In the genomic region with DNA sequence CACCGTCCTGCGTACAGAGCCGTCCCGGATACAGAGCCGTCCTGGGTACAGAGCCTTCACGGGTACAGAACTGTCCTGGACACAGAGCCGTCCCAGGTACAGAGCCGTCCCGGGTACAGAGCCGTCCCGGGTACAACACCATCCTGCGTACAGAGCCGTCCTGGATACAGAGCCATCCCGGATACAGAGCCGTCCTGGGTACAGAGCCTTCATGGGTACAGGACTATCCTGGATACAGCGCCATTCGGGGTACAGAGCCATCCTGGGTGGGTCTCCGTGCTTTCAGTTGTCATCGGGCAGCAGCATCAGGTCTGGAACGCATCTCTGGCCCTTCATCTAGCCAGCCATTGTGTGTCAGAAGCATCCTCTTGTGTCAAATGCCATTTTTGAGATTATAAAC, we compare ENCODE assay signal across 25 cellular contexts.
"Had no signal": no experiment of that assay in that cellular context is flagged by ENCODE, and none has a peak within 500 bp of the region (broad histone marks: within the 10 kb centered on the region; RNA-seq: fewer than 3 reads in every experiment).

No MANE protein-coding gene starts in this region.

- H3K27me3 ChIP-seq: right lobe of liver, uterus had no signal

- H3K9me3 ChIP-seq: prostate gland, right lobe of liver, stomach, thoracic aorta, transverse colon, uterus had no signal

- H3K4me3 Mint-ChIP-seq: nephron had no signal

- H3K27ac Mint-ChIP-seq: nephron had no signal

- H3K27ac ChIP-seq: dorsolateral prefrontal cortex, gastroesophageal sphincter, parathyroid adenoma, prostate gland, right lobe of liver, spleen, stomach, thoracic aorta, transverse colon, uterus had no signal

- ATAC-seq: esophagus mucosa, gastroesophageal sphincter, left colon, left ventricle myocardium superior had no signal

- H3K4me1 ChIP-seq: gastroesophageal sphincter, parathyroid adenoma, prostate gland, right lobe of liver, stomach, transverse colon, uterus had no signal

- H3K36me3 ChIP-seq: gastroesophageal sphincter, prostate gland, right lobe of liver, spleen, stomach, thoracic aorta, transverse colon, uterus had no signal

- H3K4me3 ChIP-seq: dorsolateral prefrontal cortex, gastroesophageal sphincter, lung, prostate gland, right lobe of liver, spleen, stomach, thoracic aorta, transverse colon, uterus had no signal

- DNase-seq: cortex of kidney; dorsolateral prefrontal cortex; effector memory CD4-positive, alpha-beta T cell; glutamatergic neuron; left colon; left ventricle myocardium superior; mesenchymal stem cell; midbrain; spleen; stimulated activated CD4-positive, alpha-beta T cell treated with anti-CD3 and anti-CD28 coated beads, Interleukin-15, amount 100 ng/mL, for 24 hours; stimulated activated CD4-positive, alpha-beta T cell treated with anti-CD3 and anti-CD28 coated beads, Interleukin-1b, Interleukin-23, amount 100 ng/mL, for 48 hours; stimulated activated CD4-positive, alpha-beta T cell treated with anti-CD3 and anti-CD28 coated beads, Interleukin-4, amount 100 ng/mL, for 24 hours; stimulated activated naive CD4-positive, alpha-beta T cell; stomach; substantia nigra; transverse colon; uterus had no signal
